Comparison of ENCODE assay signal across 1 cellular context in genomic region chr4:83074086-83074704, GRCh38.
TF ChIP-seq lines count a peak whose summit lies in the region.

No MANE protein-coding gene starts in this region.

TF ChIP-seq in GM12878, 131 proteins besides CTCF, POLR2A, EP300 and RAD21 (continued from another document and continues in another):
- no peak for TF ChIP-seq EGR1 (IDR thresholded peaks at IDR 0.05; ENCODE audit: borderline replicate concordance in 1 of 2, low read depth in 2 of 2, low read length in 2 of 2)
- TF ChIP-seq TBL1XR1 (IDR thresholded peaks at IDR 0.05; ENCODE audit: low read depth, low read length) = no peak
- no peak for TF ChIP-seq ZNF24 (IDR thresholded peaks at IDR 0.05)
- 0 out of 2 replicates have a peak, but pooled peaks have one; percentile 41 for TF ChIP-seq MLLT1 (IDR thresholded peaks at IDR 0.05)
- TF ChIP-seq SUPT20H (IDR thresholded peaks at IDR 0.05; ENCODE audit: borderline replicate concordance, control insufficient read depth, low read depth, low read length) = no peak
- TF ChIP-seq CHD1 (IDR thresholded peaks at IDR 0.05; ENCODE audit: low read depth, low read length) = no peak
- TF ChIP-seq NRF1 (conservative IDR thresholded peaks at IDR 0.05; ENCODE audit: low read depth, low read length) = no peak
- peak; percentile 95 for TF ChIP-seq SMC3 (IDR thresholded peaks at IDR 0.05; ENCODE audit: borderline replicate concordance, low read length)
- no peak for TF ChIP-seq NFXL1 (IDR thresholded peaks at IDR 0.05; ENCODE audit: borderline replicate concordance)
- no peak for TF ChIP-seq IKZF2 (IDR thresholded peaks at IDR 0.05)
- TF ChIP-seq STAT3 (IDR thresholded peaks at IDR 0.05; ENCODE audit: low read depth, low read length) = no peak
- TF ChIP-seq SP1 (IDR thresholded peaks at IDR 0.05; ENCODE audit: low read depth, low read length) = no peak
- TF ChIP-seq SIX5 (IDR thresholded peaks at IDR 0.05; ENCODE audit: low read depth, low read length, severe bottlenecking) = no peak
- no peak for TF ChIP-seq RFX5 (IDR thresholded peaks at IDR 0.05; ENCODE audit: low read depth, low read length)
- TF ChIP-seq ZBTB4 (CRISPR knock-in tag; IDR thresholded peaks at IDR 0.05) = no peak
- 0 out of 2 replicates have a peak, but pooled peaks have one; percentile 18 for TF ChIP-seq NFIC (IDR thresholded peaks at IDR 0.05; ENCODE audit: low read depth, low read length)
- TF ChIP-seq ZNF274 (IDR thresholded peaks at IDR 0.05; ENCODE audit: insufficient read depth, insufficient read length) = no peak
- TF ChIP-seq JUNB (IDR thresholded peaks at IDR 0.05) = peak; percentile 63
- no peak for TF ChIP-seq ZBTB40 (IDR thresholded peaks at IDR 0.05; ENCODE audit: borderline replicate concordance)
- no peak for TF ChIP-seq TAF1 (IDR thresholded peaks at IDR 0.05; ENCODE audit: borderline replicate concordance, low read depth, low read length)
- no peak for TF ChIP-seq CBX3 (IDR thresholded peaks at IDR 0.05; ENCODE audit: borderline replicate concordance, low read depth)
- TF ChIP-seq KLF5 (IDR thresholded peaks at IDR 0.05; ENCODE audit: partially characterized antibody) = no peak
- TF ChIP-seq DPF2 (IDR thresholded peaks at IDR 0.05) = no peak
- TF ChIP-seq IKZF1 (conservative IDR thresholded peaks at IDR 0.05) = no peak
- no peak for TF ChIP-seq STAT1 (conservative IDR thresholded peaks at IDR 0.05)
- no peak for TF ChIP-seq GABPA (IDR thresholded peaks at IDR 0.05; ENCODE audit: low read depth)
- TF ChIP-seq NR2F1 (conservative IDR thresholded peaks at IDR 0.05) = no peak
- TF ChIP-seq E2F8 (IDR thresholded peaks at IDR 0.05; ENCODE audit: low read depth, partially characterized antibody) = no peak
- no peak for TF ChIP-seq HDGF (IDR thresholded peaks at IDR 0.05)
- no peak for TF ChIP-seq BCL11A (IDR thresholded peaks at IDR 0.05; ENCODE audit: low read depth, low read length)
- no peak for TF ChIP-seq NR2C1 (IDR thresholded peaks at IDR 0.05)
- TF ChIP-seq SMAD5 (IDR thresholded peaks at IDR 0.05; ENCODE audit: low read depth) = no peak
- no peak for TF ChIP-seq SMARCA5 (IDR thresholded peaks at IDR 0.05)
- no peak for TF ChIP-seq SRF (IDR thresholded peaks at IDR 0.05; ENCODE audit: low read depth in 2 of 2, low read length in 2 of 2)
- no peak for TF ChIP-seq YBX1 (IDR thresholded peaks at IDR 0.05)
- peak; percentile 32; the same call in 1 of the 2 replicates for TF ChIP-seq ZNF384 (IDR thresholded peaks at IDR 0.05; ENCODE audit: borderline replicate concordance, low read depth, low read length)
- TF ChIP-seq HDAC6 (IDR thresholded peaks at IDR 0.05; ENCODE audit: unreplicated experiment) = no peak
- no peak for TF ChIP-seq RAD51 (IDR thresholded peaks at IDR 0.05)
- TF ChIP-seq CREB1 (IDR thresholded peaks at IDR 0.05; ENCODE audit: low read depth) = no peak
- no peak for TF ChIP-seq CEBPB (IDR thresholded peaks at IDR 0.05; ENCODE audit: borderline replicate concordance in 1 of 2, low read depth in 2 of 2, low read length in 2 of 2)
- no peak for TF ChIP-seq WRNIP1 (IDR thresholded peaks at IDR 0.05; ENCODE audit: borderline replicate concordance, low read depth, low read length)
- peak; percentile 74 for TF ChIP-seq TCF7 (IDR thresholded peaks at IDR 0.05; ENCODE audit: borderline replicate concordance)
- no peak for TF ChIP-seq EZH2 (IDR thresholded peaks at IDR 0.05; ENCODE audit: borderline replicate concordance, control insufficient read depth, low read depth, low read length)
- no peak for TF ChIP-seq PKNOX1 (IDR thresholded peaks at IDR 0.05)
- TF ChIP-seq GATAD2B (conservative IDR thresholded peaks at IDR 0.05; ENCODE audit: low read depth) = no peak
- TF ChIP-seq MEF2A (IDR thresholded peaks at IDR 0.05; ENCODE audit: insufficient read depth, low read depth, low read length) = peak; percentile 55; the same call in 1 of the 2 replicates
- no peak for TF ChIP-seq MYC (IDR thresholded peaks at IDR 0.05; ENCODE audit: insufficient read depth, insufficient read length, insufficient replicate concordance, low read length, severe bottlenecking)
- TF ChIP-seq PBX3 (IDR thresholded peaks at IDR 0.05; ENCODE audit: insufficient replicate concordance, low read depth, low read length) = no peak
- TF ChIP-seq BACH1 (IDR thresholded peaks at IDR 0.05; ENCODE audit: borderline replicate concordance) = no peak
- no peak for TF ChIP-seq USF1 (IDR thresholded peaks at IDR 0.05; ENCODE audit: borderline replicate concordance, extremely low read length, insufficient read depth, low read depth, low read length)
- no peak for TF ChIP-seq MXI1 (IDR thresholded peaks at IDR 0.05; ENCODE audit: low read depth, low read length)
- no peak for TF ChIP-seq TCF12 (IDR thresholded peaks at IDR 0.05; ENCODE audit: low read depth, low read length)
- TF ChIP-seq USF2 (IDR thresholded peaks at IDR 0.05; ENCODE audit: borderline replicate concordance, low read depth, low read length) = no peak
- TF ChIP-seq RELB (IDR thresholded peaks at IDR 0.05; ENCODE audit: low read depth) = no peak
